ENCODE assay signal across 9 cellular contexts in genomic region chr7:131057524-131058065, GRCh38.
DNase-seq lines count a peak whose midpoint lies in the region; ATAC-seq and TF ChIP-seq lines count a peak whose summit lies in the region.
"Had no signal": no experiment of that assay in that cellular context is flagged by ENCODE, and none has a peak within 500 bp of the region (broad histone marks: within the 10 kb centered on the region; RNA-seq: fewer than 3 reads in every experiment).

No MANE protein-coding gene starts in this region.

- H3K4me1 ChIP-seq in ascending aorta (peaks cover under 1 to 25% of the 10 kb centered on the region in 2 donors), rectal smooth muscle tissue (ENCODE audit: control insufficient read depth, insufficient read depth, low read length) (peaks cover 16% of the 10 kb centered on the region), ovary (ENCODE audit: insufficient read depth) (peaks cover 29% of the 10 kb centered on the region)

- 5 to 19% (median 8%) methylated on average over 2 of the region's 2 CpGs for WGBS in ovary, 3 donors

- intact Hi-C loops in ascending aorta (cut with DNase I) (no loop called here), ovary (cut with DNase I) (no loop called here)

- TF ChIP-seq CTCF in ascending aorta (IDR thresholded peaks at IDR 0.05), result no peak
- TF ChIP-seq CTCF in ovary (IDR thresholded peaks at IDR 0.05), result no peak

- TF ChIP-seq POLR2A in ovary (IDR thresholded peaks at IDR 0.05), result no peak

- H3K9me3 ChIP-seq in ascending aorta, result no peaks in the 10 kb centered on the region
- no peaks in the 10 kb centered on the region for H3K9me3 ChIP-seq in ovary

- H3K36me3 ChIP-seq in ascending aorta, result peaks cover 0 to 10% of the 10 kb centered on the region in 2 donors
- peaks cover 3% of the 10 kb centered on the region for H3K36me3 ChIP-seq in rectal smooth muscle tissue (ENCODE audit: control insufficient read depth, insufficient read depth, low read length)
- H3K36me3 ChIP-seq in ovary, result no peaks in the 10 kb centered on the region

- TF ChIP-seq EP300 in ovary (IDR thresholded peaks at IDR 0.05), result no peak

- DNase-seq in ascending aorta (ENCODE audit: low spot score in 2 of 2) (no peak), ovary (no peak), nucleus accumbens (lab: John Stamatoyannopoulos, UW) (no peak), NCI-H1930 (lab: John Stamatoyannopoulos, UW) (no peak), GM03348 (ENCODE audit: low spot score) (no peak)
- DNase-seq: activated gamma-delta T cell treated with Interleukin-2 at 50 U/mL for 16 hours had no signal

- ATAC-seq in GM19035 (IDR thresholded peaks at IDR 0.05; ENCODE audit: unreplicated experiment) (peak; percentile 37), HG03378 (IDR thresholded peaks at IDR 0.05; ENCODE audit: unreplicated experiment) (peak; percentile 51)

- no peak overlapping the region for H3K9ac ChIP-seq in rectal smooth muscle tissue (ENCODE audit: low read length)

- H3K4me3 ChIP-seq in ascending aorta (no peak overlapping the region), rectal smooth muscle tissue (ENCODE audit: low read length) (no peak overlapping the region), ovary (no peak overlapping the region)

- H3K27ac ChIP-seq in ascending aorta (peak overlapping the region; percentile 60 to 64), rectal smooth muscle tissue (ENCODE audit: low read depth, low read length) (peak overlapping the region; percentile 51), ovary (peak overlapping the region in 1 of 2 donors; percentile 85)

- H3K27me3 ChIP-seq in ascending aorta (no peaks in the 10 kb centered on the region), rectal smooth muscle tissue (ENCODE audit: control insufficient read depth, insufficient read depth, low read length) (no peaks in the 10 kb centered on the region), ovary (no peaks in the 10 kb centered on the region)
